In genomic region chr20:53020376-53020775, GRCh38 we compare ENCODE assay signal across 17 cellular contexts. TPM values are rescaled to one million over a fixed set of nuclear protein-coding genes. Genes with fewer than 3 reads are reported as not detected.
A peak's percentile ranks its signal among the peaks of the same experiment; 100 is the strongest.
DNase-seq lines count a peak whose midpoint lies in the region; ATAC-seq and TF ChIP-seq lines count a peak whose summit lies in the region.
"Had no signal": no experiment of that assay in that cellular context is flagged by ENCODE, and none has a peak within 500 bp of the region (broad histone marks: within the 10 kb centered on the region; RNA-seq: fewer than 3 reads in every experiment).

No MANE protein-coding gene starts in this region.

- H3K27me3 Mint-ChIP-seq in activated naive CD4-positive, alpha-beta T cell treated with anti-CD3 and anti-CD28 coated beads, Interleukin-2, amount 50 U/mL, for 24 hours = no peaks in the 10 kb centered on the region
- H3K27me3 Mint-ChIP-seq in T-helper 17 cell = no peaks in the 10 kb centered on the region
- peaks cover 4% of the 10 kb centered on the region for H3K27me3 Mint-ChIP-seq in nephron progenitor cell (ENCODE audit: low read depth, poor library complexity)

- H3K36me3 Mint-ChIP-seq in activated naive CD4-positive, alpha-beta T cell treated with anti-CD3 and anti-CD28 coated beads, Interleukin-2, amount 50 U/mL, for 24 hours = peaks cover 24% of the 10 kb centered on the region
- H3K36me3 Mint-ChIP-seq in T-helper 17 cell (ENCODE audit: low read depth) = no peaks in the 10 kb centered on the region
- H3K36me3 Mint-ChIP-seq in nephron progenitor cell (ENCODE audit: low read depth) = peaks cover 72% of the 10 kb centered on the region

- peaks cover 91% of the 10 kb centered on the region for H3K4me1 Mint-ChIP-seq in activated naive CD4-positive, alpha-beta T cell treated with anti-CD3 and anti-CD28 coated beads, Interleukin-2, amount 50 U/mL, for 24 hours
- peaks cover 13% of the 10 kb centered on the region for H3K4me1 Mint-ChIP-seq in T-helper 17 cell
- peaks cover 69% of the 10 kb centered on the region for H3K4me1 Mint-ChIP-seq in nephron progenitor cell

- no peak for TF ChIP-seq CTCF in nephron progenitor cell (IDR thresholded peaks at IDR 0.05)

- H3K4me3 Mint-ChIP-seq in activated naive CD4-positive, alpha-beta T cell treated with anti-CD3 and anti-CD28 coated beads, Interleukin-2, amount 50 U/mL, for 24 hours = no peak overlapping the region
- H3K4me3 Mint-ChIP-seq in T-helper 17 cell = peak overlapping the region; percentile 2
- H3K4me3 Mint-ChIP-seq in nephron progenitor cell = no peak overlapping the region
- H3K4me3 Mint-ChIP-seq: CD8-positive, alpha-beta memory T cell had no signal

- ATAC-seq in T-helper 17 cell (no peak), HG02973 (IDR thresholded peaks at IDR 0.05; ENCODE audit: unreplicated experiment) (no peak), HG02678 (IDR thresholded peaks at IDR 0.05; ENCODE audit: unreplicated experiment) (no peak)

- DNase-seq in activated naive CD4-positive, alpha-beta T cell (lab: John Stamatoyannopoulos, UW) = no peak
- DNase-seq in NCI-H2196 treated with DMSO at 0.1 percent for 48 hours (lab: John Stamatoyannopoulos, UW; ENCODE audit: unreplicated experiment) (peak; percentile 15), T-helper 17 cell (no peak), nephron progenitor cell (no peak)
- DNase-seq: ACHN; C1 segment of cervical spinal cord; CD8-positive, alpha-beta memory T cell; KBM-7; MV-4-11; NCI-H1417; NCI-H187; NCI-H526 treated with DMSO at 0.1 percent for 48 hours; Peyer's patch had no signal

- peak overlapping the region; percentile 99 for H3K27ac Mint-ChIP-seq in activated naive CD4-positive, alpha-beta T cell treated with anti-CD3 and anti-CD28 coated beads, Interleukin-2, amount 50 U/mL, for 24 hours
- H3K27ac Mint-ChIP-seq in T-helper 17 cell (no peak overlapping the region), nephron progenitor cell (peak overlapping the region; percentile 21)
- H3K27ac Mint-ChIP-seq: CD8-positive, alpha-beta memory T cell had no signal

- peaks cover 13% of the 10 kb centered on the region for H3K9me3 Mint-ChIP-seq in activated naive CD4-positive, alpha-beta T cell treated with anti-CD3 and anti-CD28 coated beads, Interleukin-2, amount 50 U/mL, for 24 hours
- H3K9me3 Mint-ChIP-seq in nephron progenitor cell = peaks cover 37% of the 10 kb centered on the region
- H3K9me3 Mint-ChIP-seq: CD8-positive, alpha-beta memory T cell had no signal

- H3K9me3 ChIP-seq in T-helper 17 cell (ENCODE audit: control insufficient read depth, low read length, poor library complexity, severe bottlenecking) = no peaks in the 10 kb centered on the region
- H3K9me3 ChIP-seq: Peyer's patch had no signal

RNA-seq across cellular contexts. Expression of gene TSHZ2, which starts 48.2 kb away (rescaled TPM):
- total RNA-seq in T-helper 17 cell = 10 to 100 TPM; 29.1 to 30.7 TPM
- total RNA-seq: SK-MEL-5 had no signal
